ENCODE assay signal across 8 cellular contexts in genomic region chr7:10973942-10974716, GRCh38. TPM values are rescaled to one million over a fixed set of nuclear protein-coding genes. Genes with fewer than 3 reads are reported as not detected.
A peak's percentile ranks its signal among the peaks of the same experiment; 100 is the strongest.
DNase-seq lines count a peak whose midpoint lies in the region; ATAC-seq, FAIRE-seq and TF ChIP-seq lines count a peak whose summit lies in the region.

No MANE protein-coding gene starts in this region.

- H3K27me3 ChIP-seq in BLaER1 treated with 17β-estradiol and CSF1 and Interleukin-3, amounts not matched to agents 10 nM and 100 nM, result no peaks in the 10 kb centered on the region
- H3K27me3 ChIP-seq in heart left ventricle (peaks cover 0 to 4% (median 0%) of the 10 kb centered on the region in 9 donors), pancreas (peaks cover 0 to 7% (median 0%) of the 10 kb centered on the region in 4 donors)

- peak overlapping the region; percentile 84 to 97 (median 92) for H3K9ac ChIP-seq in BLaER1 treated with 17β-estradiol and CSF1 and Interleukin-3, amounts not matched to agents 10 nM and 100 nM

- peak overlapping the region; percentile 68 to 86 (median 78) for H3K4me3 ChIP-seq in BLaER1 treated with 17β-estradiol and CSF1 and Interleukin-3, amounts not matched to agents 10 nM and 100 nM
- H3K4me3 ChIP-seq in heart left ventricle, result peak overlapping the region; percentile 65 to 99 (median 82)
- H3K4me3 ChIP-seq in pancreas, result peak overlapping the region; percentile 66 to 90 (median 74)

- peaks cover 10 to 35% (median 30%) of the 10 kb centered on the region in 11 experiments for H3K36me3 ChIP-seq in BLaER1 treated with 17β-estradiol and CSF1 and Interleukin-3, amounts not matched to agents 10 nM and 100 nM
- H3K36me3 ChIP-seq in heart left ventricle (peaks cover 0 to 15% (median 0%) of the 10 kb centered on the region in 9 donors), pancreas (no peaks in the 10 kb centered on the region)

- intact Hi-C loops in heart left ventricle (cut with DNase I), result loop anchor here in 6 of 10 donors (1.0 to 10.0 kb wide), 3 partner anchors 33 to 241 kb away; a partner anchor contains a TSS
- intact Hi-C loops in pancreas (cut with DNase I), result no loop called here

- FAIRE-seq in pancreas (lab: Jason Lieb, UNC), result no peak

- ATAC-seq in GM18868 (IDR thresholded peaks at IDR 0.05; ENCODE audit: unreplicated experiment), result peak; percentile 16
- peak; percentile 31 for ATAC-seq in HG03064 (IDR thresholded peaks at IDR 0.05; ENCODE audit: low read depth, unreplicated experiment)
- peak; percentile 2 to 39 (median 23) for ATAC-seq in heart left ventricle
- peak; percentile 8 to 36 (median 29) for ATAC-seq in pancreas

- H4K20me1 ChIP-seq in BLaER1 treated with 17β-estradiol and CSF1 and Interleukin-3, amounts not matched to agents 10 nM and 100 nM, result peaks cover 0 to 6% (median 0%) of the 10 kb centered on the region in 11 experiments; a peak in 4 of 22 replicates

- TF ChIP-seq POLR2A in heart left ventricle (IDR thresholded peaks at IDR 0.05), result no peak

- H3K4me1 ChIP-seq in BLaER1 treated with 17β-estradiol and CSF1 and Interleukin-3, amounts not matched to agents 10 nM and 100 nM, result peaks cover 17 to 34% (median 21%) of the 10 kb centered on the region in 10 experiments; a peak in 19 of 20 replicates
- H3K4me1 ChIP-seq in heart left ventricle, result peaks cover 0 to 22% (median 10%) of the 10 kb centered on the region in 12 donors
- H3K4me1 ChIP-seq in pancreas, result peaks cover 0 to 16% (median 3%) of the 10 kb centered on the region in 3 donors

- DNase-seq in NCI-H69 (lab: John Stamatoyannopoulos, UW) (peak; percentile 83), heart left ventricle (peak in 3 of 5 donors; percentile 34 to 47 (median 40)), pancreas (peak in 3 of 6 donors; percentile 28 to 75 (median 50)), NCI-H2029 treated with DMSO at 0.1 percent for 48 hours (lab: John Stamatoyannopoulos, UW) (no peak)
- peak; percentile 25 for DNase-seq in activated naive CD4-positive, alpha-beta T cell treated with anti-CD3 and anti-CD28 coated beads, Interleukin-2, amount 50 U/mL, for 16 hours

- peak overlapping the region; percentile 74 to 97 (median 94) for H3K27ac ChIP-seq in BLaER1 treated with 17β-estradiol and CSF1 and Interleukin-3, amounts not matched to agents 10 nM and 100 nM
- peak overlapping the region in 11 of 12 donors; percentile 64 to 91 (median 85) for H3K27ac ChIP-seq in heart left ventricle
- peak overlapping the region; percentile 58 to 90 (median 85) for H3K27ac ChIP-seq in pancreas

- H3K9me3 ChIP-seq in BLaER1 treated with 17β-estradiol and CSF1 and Interleukin-3, amounts not matched to agents 10 nM and 100 nM (replicated peaks in 1 of 11), result peaks cover 0 to 22% (median 12%) of the 10 kb centered on the region in 11 experiments; a peak in 9 of 22 replicates
- H3K9me3 ChIP-seq in heart left ventricle (no peaks in the 10 kb centered on the region), pancreas (no peaks in the 10 kb centered on the region)

- no peak for TF ChIP-seq CTCF in heart left ventricle (IDR thresholded peaks at IDR 0.05)
- no peak for TF ChIP-seq CTCF in pancreas (IDR thresholded peaks at IDR 0.05)

- 0 to 1% (median 1%) methylated on average over 39 to 45 of the region's 45 CpGs for WGBS in heart left ventricle, 4 donors
- WGBS in pancreas, 2 donors, result 1% methylated on average over 42 to 45 of the region's 45 CpGs

- H3K4me2 ChIP-seq in BLaER1 treated with 17β-estradiol and CSF1 and Interleukin-3, amounts not matched to agents 10 nM and 100 nM, result peak overlapping the region; percentile 83 to 99 (median 89)

RNA-seq across cellular contexts. Expression of gene PHF14, which starts 0.5 kb away (rescaled TPM):
- total RNA-seq in heart left ventricle (10 to 100 TPM; 10.6 to 21.4 (median 14.3) TPM), pancreas (10 to 100 TPM; 10.8 to 21.3 (median 15.3) TPM)
- polyA plus RNA-seq in heart left ventricle (10 to 100 TPM in 1 of 2 donors, 1 to 10 TPM in 1; 8.8 to 16.4 TPM), pancreas (10 to 100 TPM; 13.9 to 23.5 TPM)

Comparison
In these comparisons a context has a peak if more than half of its experiments do, and no peak if none do; other contexts are left out.
1. intact Hi-C loops: an anchor here in heart left ventricle (1.0 to 10.0 kb wide); none called in pancreas.